27 cellular contexts compared by ENCODE assay signal in genomic region chr10:103198648-103199047, GRCh38. TPM values are rescaled to one million over a fixed set of nuclear protein-coding genes. Genes with fewer than 3 reads are reported as not detected.
"Had no signal": no experiment of that assay in that cellular context is flagged by ENCODE, and none has a peak within 500 bp of the region (broad histone marks: within the 10 kb centered on the region; RNA-seq: fewer than 3 reads in every experiment).

No MANE protein-coding gene starts in this region.

- H3K27me3 ChIP-seq: gastrocnemius medialis, ovary, testis, tibial artery had no signal

- H3K27ac ChIP-seq: epithelial cell of prostate, ovary, tibial artery had no signal

- DNase-seq: effector CD8-positive, alpha-beta T cell; endodermal cell; foreskin fibroblast; gastrocnemius medialis; head of caudate nucleus; left ventricle myocardium superior; lower lobe of right lung; naive thymus-derived CD8-positive, alpha-beta T cell; nephron progenitor cell; occipital lobe; ovary; retina; stimulated activated CD4-positive, alpha-beta T cell treated with anti-CD3 and anti-CD28 coated beads, Interleukin-4, amount 100 ng/mL, for 4 hours; stimulated activated naive CD8-positive, alpha-beta T cell treated with anti-CD3 and anti-CD28 coated beads, Interleukin-15, Interleukin-2, amounts not matched to agents 100 U/mL and 50 U/mL, for 24 hours; substantia nigra; testis; tibial artery had no signal

- ATAC-seq: esophagus mucosa; gastrocnemius medialis; left ventricle myocardium superior; lower lobe of right lung; naive thymus-derived CD8-positive, alpha-beta T cell; sciatic nerve; stimulated activated memory B cell treated with anti-CD40 and anti-IgM and Interleukin-4, amounts not matched to agents 10 μg/mL and 1 μg/mL and 100 μg/mL, for 72 hours; stimulated activated naive CD8-positive, alpha-beta T cell treated with anti-CD3 and anti-CD28 coated beads, Interleukin-15, Interleukin-2, amounts not matched to agents 100 U/mL and 50 U/mL, for 24 hours had no signal

- H3K4me3 ChIP-seq: gastrocnemius medialis, lower lobe of right lung, ovary, testis, tibial artery had no signal

- H3K9me3 ChIP-seq: gastrocnemius medialis, lower lobe of right lung, ovary, testis, tibial artery had no signal

- H3K36me3 ChIP-seq: gastrocnemius medialis, lower lobe of right lung, ovary, tibial artery had no signal

- FAIRE-seq: keratinocyte, urothelium cell line had no signal

RNA-seq across cellular contexts. Expression of gene RPEL1, which starts 47.0 kb away (rescaled TPM):
- total RNA-seq: endodermal cell; esophagus mucosa; gastrocnemius medialis; glomerular endothelial cell; left ventricle myocardium superior; mesenteric fat pad; myocyte; naive thymus-derived CD8-positive, alpha-beta T cell; ovary; posterior vena cava; sciatic nerve; testis had no signal
- polyA plus RNA-seq: naive thymus-derived CD8-positive, alpha-beta T cell; ovary had no signal
